In the genomic region with DNA sequence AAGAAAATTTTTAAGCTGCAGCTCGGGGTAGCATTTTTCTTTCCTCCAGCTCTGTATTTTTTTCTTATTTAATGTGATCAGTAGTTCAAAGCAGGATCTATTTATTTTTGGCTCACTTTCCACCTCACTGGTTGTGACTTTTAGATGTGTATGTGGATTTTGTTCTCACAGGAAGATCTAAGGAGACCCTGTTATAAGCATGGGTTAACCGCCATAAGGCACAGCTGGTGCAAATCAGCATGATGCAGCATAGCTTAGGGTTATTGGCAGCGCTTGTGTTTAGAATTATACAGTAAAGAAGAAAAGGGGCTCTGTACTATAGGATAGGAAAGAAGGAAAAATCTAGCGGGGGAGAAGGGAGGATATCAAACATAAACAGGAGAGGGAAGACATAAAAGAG, we compare ENCODE assay signal across 19 cellular contexts. TPM values are rescaled to one million over a fixed set of nuclear protein-coding genes. Genes with fewer than 3 reads are reported as not detected.
DNase-seq lines count a peak whose midpoint lies in the region; ATAC-seq and TF ChIP-seq lines count a peak whose summit lies in the region.
"Had no signal": no experiment of that assay in that cellular context is flagged by ENCODE, and none has a peak within 500 bp of the region (broad histone marks: within the 10 kb centered on the region; RNA-seq: fewer than 3 reads in every experiment).

No MANE protein-coding gene starts in this region.

- no peaks in the 10 kb centered on the region for H3K27me3 Mint-ChIP-seq in mesothelial cell of epicardium (ENCODE audit: low read depth)
- H3K27me3 Mint-ChIP-seq in GM23338 (ENCODE audit: insufficient read depth, low read depth, poor library complexity) = no peaks in the 10 kb centered on the region
- H3K27me3 Mint-ChIP-seq: T-cell had no signal

- H3K9me3 ChIP-seq in BLaER1 treated with 17β-estradiol and CSF1 and Interleukin-3, amounts not matched to agents 10 nM and 100 nM (replicated peaks in 1 of 11) = peaks cover 61 to 80% (median 71%) of the 10 kb centered on the region in 11 experiments

- H2AFZ ChIP-seq in GM23338 = no peak overlapping the region

- H3K27ac ChIP-seq in BLaER1 treated with 17β-estradiol and CSF1 and Interleukin-3, amounts not matched to agents 10 nM and 100 nM = peak overlapping the region in 4 of 11 experiments; percentile 10 to 65 (median 38); a peak in 7 of 22 replicates
- H3K27ac ChIP-seq in GM23338 (ENCODE audit: low read depth) = no peak overlapping the region
- H3K27ac ChIP-seq: A549 had no signal

- peak; percentile 4 for DNase-seq in NCI-H2171 (lab: John Stamatoyannopoulos, UW)
- DNase-seq in astrocyte of the cerebellum (ENCODE audit: low read depth) = peak; percentile 18
- no peak for DNase-seq in mesothelial cell of epicardium (ENCODE audit: low spot score in 2 of 2, unreplicated experiment in 2 of 2)
- no peak for DNase-seq in HK-2 (ENCODE audit: unreplicated experiment)
- no peak for DNase-seq in NCI-H774 (lab: John Stamatoyannopoulos, UW)
- DNase-seq in left lobe of liver (ENCODE audit: low spot score) = no peak
- DNase-seq in GM23338 (ENCODE audit: low spot score) = no peak
- DNase-seq: DMS153, EL, H9, NCI-H1436, NCI-H2227 treated with DMSO at 0.1 percent for 48 hours, PC-3, SK-N-SH, T-cell had no signal

- H4K20me1 ChIP-seq in BLaER1 treated with 17β-estradiol and CSF1 and Interleukin-3, amounts not matched to agents 10 nM and 100 nM = no peaks in the 10 kb centered on the region
- H4K20me1 ChIP-seq in GM23338 (replicated peaks; ENCODE audit: insufficient read depth) = no peaks in the 10 kb centered on the region

- H3K36me3 Mint-ChIP-seq in mesothelial cell of epicardium = peaks cover 10% of the 10 kb centered on the region
- peaks cover 13% of the 10 kb centered on the region; the same call in 2 of the 3 replicates for H3K36me3 Mint-ChIP-seq in GM23338 (ENCODE audit: low read depth)
- H3K36me3 Mint-ChIP-seq: CD14-positive monocyte had no signal

- in situ Hi-C loops in astrocyte of the cerebellum (cut with HindIII; ENCODE audit: low sequenced_read_pairs) = no loop called here

- H3K27ac Mint-ChIP-seq in mesothelial cell of epicardium = peak overlapping the region; percentile 74
- no peak overlapping the region for H3K27ac Mint-ChIP-seq in GM23338
- H3K27ac Mint-ChIP-seq: CD14-positive monocyte, H9, T-cell had no signal

- ATAC-seq in left lobe of liver (no peak), GM23338 (no peak)
- ATAC-seq: A549, K562, PC-3, T-cell had no signal

- no peaks in the 10 kb centered on the region for H3K79me2 ChIP-seq in GM23338 (replicated peaks; ENCODE audit: insufficient read depth)

- peak overlapping the region in 2 of 10 experiments; percentile 2 to 16; a peak in 2 of 20 replicates for H3K4me3 ChIP-seq in BLaER1 treated with 17β-estradiol and CSF1 and Interleukin-3, amounts not matched to agents 10 nM and 100 nM
- no peak overlapping the region for H3K4me3 ChIP-seq in astrocyte of the cerebellum (ENCODE audit: low read depth, low read length)
- H3K4me3 ChIP-seq in GM23338 = no peak overlapping the region
- H3K4me3 ChIP-seq: A549, K562 had no signal

- H3K9me2 ChIP-seq in GM23338 (ENCODE audit: insufficient read depth) = 0 out of 2 replicates have a peak, but pooled peaks cover 6% of the 10 kb centered on the region
- H3K9me2 ChIP-seq: SK-N-SH had no signal

- H3K27me3 ChIP-seq in BLaER1 treated with 17β-estradiol and CSF1 and Interleukin-3, amounts not matched to agents 10 nM and 100 nM = no peaks in the 10 kb centered on the region
- no peaks in the 10 kb centered on the region for H3K27me3 ChIP-seq in GM23338 (ENCODE audit: insufficient read depth)

- peaks cover 0 to 26% (median 14%) of the 10 kb centered on the region in 10 experiments; a peak in 17 of 20 replicates for H3K4me1 ChIP-seq in BLaER1 treated with 17β-estradiol and CSF1 and Interleukin-3, amounts not matched to agents 10 nM and 100 nM
- no peaks in the 10 kb centered on the region for H3K4me1 ChIP-seq in GM23338 (ENCODE audit: insufficient read depth)
- H3K4me1 ChIP-seq: A549 had no signal

- TF ChIP-seq CTCF in astrocyte of the cerebellum (IDR thresholded peaks at IDR 0.05; ENCODE audit: low read depth, low read length, missing control alignments) (no peak), mesothelial cell of epicardium (IDR thresholded peaks at IDR 0.05; ENCODE audit: unreplicated experiment) (no peak), GM23338 (conservative IDR thresholded peaks at IDR 0.05; ENCODE audit: low read depth in 2 of 2) (no peak)

- peak overlapping the region in 3 of 11 experiments; percentile 7 to 32 (median 10); a peak in 2 of 22 replicates for H3K9ac ChIP-seq in BLaER1 treated with 17β-estradiol and CSF1 and Interleukin-3, amounts not matched to agents 10 nM and 100 nM
- H3K9ac ChIP-seq: SK-N-SH had no signal

- peaks cover 26% of the 10 kb centered on the region for H3K9me3 Mint-ChIP-seq in mesothelial cell of epicardium
- peaks cover 23% of the 10 kb centered on the region for H3K9me3 Mint-ChIP-seq in GM23338

- peaks cover 0 to 27% (median 10%) of the 10 kb centered on the region in 11 experiments; a peak in 10 of 22 replicates for H3K36me3 ChIP-seq in BLaER1 treated with 17β-estradiol and CSF1 and Interleukin-3, amounts not matched to agents 10 nM and 100 nM
- peaks cover 16% of the 10 kb centered on the region for H3K36me3 ChIP-seq in GM23338 (ENCODE audit: insufficient read depth)

- no peak overlapping the region for H3K4me3 Mint-ChIP-seq in mesothelial cell of epicardium
- no peak overlapping the region for H3K4me3 Mint-ChIP-seq in GM23338
- H3K4me3 Mint-ChIP-seq: CD14-positive monocyte, H9, T-cell had no signal

- H3K4me1 Mint-ChIP-seq in mesothelial cell of epicardium (peaks cover 34% of the 10 kb centered on the region), GM23338 (peaks cover 3% of the 10 kb centered on the region; the same call in 1 of the 3 replicates)
- H3K4me1 Mint-ChIP-seq: CD14-positive monocyte, H9, T-cell had no signal

- no peaks in the 10 kb centered on the region for H3F3A ChIP-seq in GM23338 (replicated peaks; ENCODE audit: low read depth)

- H3K4me2 ChIP-seq in BLaER1 treated with 17β-estradiol and CSF1 and Interleukin-3, amounts not matched to agents 10 nM and 100 nM = peak overlapping the region in 8 of 11 experiments; percentile 15 to 73 (median 55); a peak in 15 of 22 replicates
- H3K4me2 ChIP-seq in GM23338 = no peak overlapping the region
- H3K4me2 ChIP-seq: A549, SK-N-SH had no signal

TF ChIP-seq in GM23338, 12 proteins besides CTCF, POLR2A, EP300 and RAD21:
- TF ChIP-seq EZH2phosphoT487 (IDR thresholded peaks at IDR 0.05; ENCODE audit: unreplicated experiment) = no peak
TF ChIP-seq in GM23338: peak in this region for 0.

RNA-seq across cellular contexts. Expression of gene RGL1, which starts 26.9 kb away (rescaled TPM):
- total RNA-seq in mesothelial cell of epicardium (30.5 to 34.0 TPM (median 31.3 TPM) in 3 replicates), left lobe of liver (5.9 TPM)
- 2.1 and 2.6 TPM in 2 replicates for total RNA-seq in GM23338 (2014; rRNA removed; shearing (Covaris generic))
- polyA plus RNA-seq in GM23338 (2016; fragmentation: Nextera tagmentation; extraction: Ambion mirVana) = 0.91 and 1.0 TPM in 2 replicates

Comparison
In these comparisons a context has a peak if more than half of its experiments do, and no peak if none do; other contexts are left out.
1. DNase-seq: peak in NCI-H2171 (single experiment) and astrocyte of the cerebellum (single experiment); none in mesothelial cell of epicardium (0 of 2), HK-2 (single experiment), NCI-H774 (single experiment), left lobe of liver (single experiment) and GM23338 (single experiment).